23 cellular contexts compared by ENCODE assay signal in genomic region chrX:136126371-136126770, GRCh38. TPM values are rescaled to one million over a fixed set of nuclear protein-coding genes. Genes with fewer than 3 reads are reported as not detected.
DNase-seq lines count a peak whose midpoint lies in the region; ATAC-seq and TF ChIP-seq lines count a peak whose summit lies in the region.
"Had no signal": no experiment of that assay in that cellular context is flagged by ENCODE, and none has a peak within 500 bp of the region (broad histone marks: within the 10 kb centered on the region; RNA-seq: fewer than 3 reads in every experiment).

No MANE protein-coding gene starts in this region.

- H3K4me2 ChIP-seq in MM.1S (ENCODE audit: low read depth, low read length): peak overlapping the region; percentile 54
- no peak overlapping the region for H3K4me2 ChIP-seq in osteoblast (ENCODE audit: insufficient read depth, low read length)
- H3K4me2 ChIP-seq: neural progenitor cell had no signal

- H3K27me3 ChIP-seq in MM.1S (replicated peaks; ENCODE audit: insufficient read depth, low read length) (no peaks in the 10 kb centered on the region), esophagus muscularis mucosa (no peaks in the 10 kb centered on the region), psoas muscle (ENCODE audit: insufficient read depth in 3 of 3, low read length in 2 of 3) (no peaks in the 10 kb centered on the region), uterus (no peaks in the 10 kb centered on the region), osteoblast (ENCODE audit: insufficient read depth, low read length) (peaks cover 3% of the 10 kb centered on the region)
- H3K27me3 ChIP-seq: body of pancreas, neural progenitor cell had no signal

- H3K4me3 ChIP-seq in MM.1S (ENCODE audit: low read length) (no peak overlapping the region), esophagus muscularis mucosa (no peak overlapping the region), psoas muscle (no peak overlapping the region), uterus (no peak overlapping the region), osteoblast (ENCODE audit: insufficient read depth, low read length) (no peak overlapping the region)
- H3K4me3 ChIP-seq: body of pancreas, dorsolateral prefrontal cortex, HAP-1, neural progenitor cell had no signal

- H3F3A ChIP-seq in MM.1S (ENCODE audit: insufficient read depth, low read length): peaks cover 25% of the 10 kb centered on the region

- no peak for TF ChIP-seq POLR2A in esophagus muscularis mucosa (IDR thresholded peaks at IDR 0.05; ENCODE audit: low read depth)
- no peak for TF ChIP-seq POLR2A in uterus (IDR thresholded peaks at IDR 0.05)

- H3K27ac ChIP-seq in MM.1S (ENCODE audit: low read length): peak overlapping the region; percentile 95; the same call in 1 of the 2 replicates
- H3K27ac ChIP-seq in esophagus muscularis mucosa (replicated peaks in 1 of 4): peak overlapping the region; percentile 73 to 82 (median 80)
- H3K27ac ChIP-seq in psoas muscle: peak overlapping the region; percentile 67
- H3K27ac ChIP-seq in uterus: peak overlapping the region; percentile 88
- no peak overlapping the region for H3K27ac ChIP-seq in osteoblast (ENCODE audit: low read depth, low read length)
- H3K27ac ChIP-seq: body of pancreas, C4-2B, dorsolateral prefrontal cortex, neural progenitor cell, RWPE1 had no signal

- 47% methylated on average over 6 of the region's 6 CpGs for WGBS in esophagus muscularis mucosa
- WGBS in psoas muscle, 3 donors: 58 to 80% (median 64%) methylated on average over 6 of the region's 6 CpGs

- no peaks in the 10 kb centered on the region for H3K9me2 ChIP-seq in MM.1S (replicated peaks; ENCODE audit: insufficient read depth, low read length)

- H3K36me3 ChIP-seq in MM.1S (replicated peaks; ENCODE audit: insufficient read depth, low read length) (no peaks in the 10 kb centered on the region), esophagus muscularis mucosa (no peaks in the 10 kb centered on the region), psoas muscle (ENCODE audit: insufficient read depth in 1 of 2, low read depth in 1 of 2) (no peaks in the 10 kb centered on the region), uterus (no peaks in the 10 kb centered on the region), osteoblast (ENCODE audit: insufficient read depth, low read length) (no peaks in the 10 kb centered on the region)
- H3K36me3 ChIP-seq: HAP-1, neural progenitor cell had no signal

- H3K4me1 ChIP-seq in MM.1S (ENCODE audit: low read length) (peaks cover 21% of the 10 kb centered on the region), esophagus muscularis mucosa (peaks cover 4 to 45% (median 26%) of the 10 kb centered on the region in 4 donors), psoas muscle (peaks cover 8% of the 10 kb centered on the region), uterus (peaks cover 0 to 3% of the 10 kb centered on the region in 2 donors), osteoblast (ENCODE audit: insufficient read depth, low read length) (peaks cover 12% of the 10 kb centered on the region)
- H3K4me1 ChIP-seq: body of pancreas, HAP-1, neural progenitor cell had no signal

- no peak for ATAC-seq in psoas muscle
- ATAC-seq: activated T-cell treated with anti-CD3 and anti-CD28 coated beads, Interleukin-2, amount 50 U/mL, for 72 hours; body of pancreas; left colon had no signal

- H2AFZ ChIP-seq in MM.1S (ENCODE audit: low read length) (peak overlapping the region; percentile 37; the same call in 1 of the 2 replicates), osteoblast (ENCODE audit: low read length) (no peak overlapping the region)
- H2AFZ ChIP-seq: neural progenitor cell had no signal

- TF ChIP-seq CTCF in MM.1S (IDR thresholded peaks at IDR 0.05; ENCODE audit: low read length) (no peak), esophagus muscularis mucosa (IDR thresholded peaks at IDR 0.05) (no peak), psoas muscle (IDR thresholded peaks at IDR 0.05) (no peak), uterus (IDR thresholded peaks at IDR 0.05) (no peak), osteoblast (IDR thresholded peaks at IDR 0.05; ENCODE audit: extremely low read depth, low read depth, low read length) (no peak)

- H3K9ac ChIP-seq in MM.1S (ENCODE audit: low read length): peak overlapping the region; percentile 48; the same call in 1 of the 2 replicates
- H3K9ac ChIP-seq: neural progenitor cell had no signal

- H3K9me3 ChIP-seq in MM.1S (replicated peaks; ENCODE audit: insufficient read depth, low read length) (no peaks in the 10 kb centered on the region), esophagus muscularis mucosa (no peaks in the 10 kb centered on the region), psoas muscle (no peaks in the 10 kb centered on the region), uterus (no peaks in the 10 kb centered on the region), osteoblast (ENCODE audit: low read depth, low read length) (no peaks in the 10 kb centered on the region)
- H3K9me3 ChIP-seq: body of pancreas, HAP-1 had no signal

- H3K79me2 ChIP-seq in MM.1S (ENCODE audit: low read length) (no peaks in the 10 kb centered on the region), osteoblast (ENCODE audit: insufficient read depth, low read length) (no peaks in the 10 kb centered on the region)

- H4K20me1 ChIP-seq in MM.1S (ENCODE audit: insufficient read depth, low read length) (no peaks in the 10 kb centered on the region), osteoblast (ENCODE audit: insufficient read depth, low read length) (no peaks in the 10 kb centered on the region)

- TF ChIP-seq EP300 in esophagus muscularis mucosa (IDR thresholded peaks at IDR 0.05): no peak

- DNase-seq in MM.1S: no peak
- no peak for DNase-seq in esophagus muscularis mucosa (ENCODE audit: extremely low spot score)
- DNase-seq in psoas muscle: no peak
- DNase-seq in uterus: no peak
- DNase-seq in head of caudate nucleus: no peak
- no peak for DNase-seq in osteoblast (ENCODE audit: insufficient read length, low spot score, missing footprints)
- DNase-seq in C1 segment of cervical spinal cord (lab: John Stamatoyannopoulos, UW): no peak
- DNase-seq: activated CD4-positive, alpha-beta T cell treated with anti-CD3 and anti-CD28 coated beads, Interleukin-2, amount 50 U/mL, for 48 hours; activated CD4-positive, CD25-positive, alpha-beta regulatory T cell treated with anti-CD3 and anti-CD28 coated beads, Interleukin-2, amount 50 U/mL, for 72 hours; activated T-cell treated with anti-CD3 and anti-CD28 coated beads, Interleukin-2, amount 50 U/mL, for 72 hours; body of pancreas; dorsolateral prefrontal cortex; GDM1; immature natural killer cell; KG1; left colon; NCI-H2029; NCI-H510A treated with DMSO at 0.1 percent for 48 hours; stimulated activated naive B cell treated with anti-CD40 and anti-IgM and Interleukin-4, amounts not matched to agents 10 μg/mL and 1 μg/mL and 100 μg/mL, for 72 hours had no signal

- intact Hi-C loops in esophagus muscularis mucosa (cut with DNase I): no loop called here
- intact Hi-C loops in psoas muscle (cut with DNase I): no loop called here
- intact Hi-C loops in uterus (cut with DNase I; ENCODE audit: low total_unique reads): no loop called here
- intact Hi-C loops in head of caudate nucleus (cut with DNase I): no loop called here

RNA-seq across cellular contexts. Expression of gene FHL1, which starts 21.0 kb away (rescaled TPM):
- total RNA-seq in esophagus muscularis mucosa: 1,000 to 10,000 TPM; 2,189 to 3,092 (median 2,823) TPM
- 1,000 to 10,000 TPM; 6,074 to 8,382 (median 6,962) TPM for total RNA-seq in psoas muscle
- polyA plus RNA-seq in psoas muscle: 1,000 to 10,000 TPM in 2 of 3 donors, 100 to 1,000 TPM in 1; 325 to 4,774 (median 2,961) TPM
- total RNA-seq in uterus: 100 to 1,000 TPM; 279 to 745 (median 469) TPM
- total RNA-seq in osteoblast: 51.8 and 68.7 TPM in 2 replicates
